ENCODE assay signal across 11 cellular contexts in genomic region chr7:128827248-128827958, GRCh38. TPM values are rescaled to one million over a fixed set of nuclear protein-coding genes. Genes with fewer than 3 reads are reported as not detected.
A peak's percentile ranks its signal among the peaks of the same experiment; 100 is the strongest.
DNase-seq lines count a peak whose midpoint lies in the region; ATAC-seq and TF ChIP-seq lines count a peak whose summit lies in the region.
"Had no signal": no experiment of that assay in that cellular context is flagged by ENCODE, and none has a peak within 500 bp of the region (broad histone marks: within the 10 kb centered on the region; RNA-seq: fewer than 3 reads in every experiment).

No MANE protein-coding gene starts in this region.

- H3K79me2 ChIP-seq in H9 (ENCODE audit: insufficient read depth, low read length), result no peaks in the 10 kb centered on the region

- DNase-seq in H9 (peak; percentile 59), adipocyte (ENCODE audit: low read depth) (peak; percentile 85), left cardiac atrium (peak; percentile 61), GM10248 (ENCODE audit: extremely low spot score) (no peak), mucosa of gallbladder (ENCODE audit: low spot score) (no peak)
- DNase-seq: stimulated activated CD4-positive, alpha-beta T cell treated with anti-CD3 and anti-CD28 coated beads, Interleukin-4, amount 100 ng/mL, for 24 hours had no signal

- no peak overlapping the region for H4K5ac ChIP-seq in H9 (ENCODE audit: insufficient read length, low read depth, low read length)

- H3K27me3 Mint-ChIP-seq in H9 (ENCODE audit: low read depth), result peaks cover 45% of the 10 kb centered on the region

- no peak overlapping the region for H2BK120ac ChIP-seq in H9 (ENCODE audit: low read depth, low read length, poor library complexity, severe bottlenecking)

- peaks cover 17% of the 10 kb centered on the region for H3K23me2 ChIP-seq in H9 (ENCODE audit: insufficient read length, low read depth, low read length, poor library complexity, severe bottlenecking)

- no CpG with 5 or more reads among the region's 17 CpGs for WGBS in H9 (ENCODE audit: extremely low coverage, insufficient read length, low lambda C conversion rate)

- no peak for TF ChIP-seq CTCF in H9 (conservative IDR thresholded peaks at IDR 0.05)
- no peak for TF ChIP-seq CTCF in GM10248 (IDR thresholded peaks at IDR 0.05; ENCODE audit: control extremely low read depth, extremely low read depth, low read depth, missing control alignments)

- no peak overlapping the region for H3K56ac ChIP-seq in H9 (ENCODE audit: insufficient read length, low read depth, low read length)

- H2AK5ac ChIP-seq in H9 (ENCODE audit: insufficient read length, low read length), result no peak overlapping the region

- intact Hi-C loops in left cardiac atrium (cut with DNase I), result no loop called here

- no peak overlapping the region for H2AFZ ChIP-seq in H9 (ENCODE audit: low read length)

- no peaks in the 10 kb centered on the region for H3K36me3 Mint-ChIP-seq in H9 (ENCODE audit: insufficient read depth in 1 of 3, low read depth in 3 of 3)
- H3K36me3 Mint-ChIP-seq: activated naive CD8-positive, alpha-beta T cell had no signal

- H3K9me3 Mint-ChIP-seq in H9, result no peaks in the 10 kb centered on the region

- no peak overlapping the region for H3K18ac ChIP-seq in H9 (ENCODE audit: insufficient read length, low read depth, low read length)

- H2BK12ac ChIP-seq in H9 (ENCODE audit: insufficient read length, low read depth, low read length), result no peak overlapping the region

- H3K14ac ChIP-seq in H9 (ENCODE audit: insufficient read depth, low read length), result no peak overlapping the region

- no peak overlapping the region for H3K23ac ChIP-seq in H9 (ENCODE audit: insufficient read length, low read depth, low read length)

- H4K91ac ChIP-seq in H9 (ENCODE audit: insufficient read length, low read depth, low read length), result no peak overlapping the region

- no peaks in the 10 kb centered on the region for H3K79me1 ChIP-seq in H9 (ENCODE audit: insufficient read depth, low read depth, low read length, poor library complexity, severe bottlenecking)

- H3T11ph ChIP-seq in H9 (ENCODE audit: low read length), result no peak overlapping the region

- H2BK20ac ChIP-seq in H9 (ENCODE audit: low read depth, low read length, poor library complexity, severe bottlenecking), result no peak overlapping the region

- peaks cover 11% of the 10 kb centered on the region; the same call in 1 of the 2 replicates for H3K27me3 ChIP-seq in H9 (ENCODE audit: insufficient read depth, low read length)
- H3K27me3 ChIP-seq in adipocyte (replicated peaks; ENCODE audit: control insufficient read depth, insufficient read depth, low read length), result no peaks in the 10 kb centered on the region
- H3K27me3 ChIP-seq in skeletal muscle satellite cell (ENCODE audit: control insufficient read depth, insufficient read depth, low read length), result no peaks in the 10 kb centered on the region

- H3K9ac ChIP-seq in H9 (ENCODE audit: extremely low read depth, insufficient read length, low read length) (no peak overlapping the region), adipocyte (ENCODE audit: low read length) (peak overlapping the region; percentile 61), skeletal muscle satellite cell (ENCODE audit: low read depth, low read length) (peak overlapping the region; percentile 51)

- 0 out of 7 replicates have a peak overlapping the region, but pooled peaks of 1 of the 3 experiments have one; percentile 44 for H3K27ac Mint-ChIP-seq in H9
- H3K27ac Mint-ChIP-seq: activated naive CD8-positive, alpha-beta T cell had no signal

- H4K8ac ChIP-seq in H9 (replicated peaks; ENCODE audit: insufficient read length, low read depth, low read length), result no peak overlapping the region

- CTCF ChIA-PET in GM10248 (lab: Yijun Ruan, JAX), result interaction anchor here (0.7 to 4.4 kb wide), 5 partner anchors 9 to 400 kb away, joined by 3 to 18 read pairs (median 4); no protein-coding TSS in a partner anchor

- H3K4me3 ChIP-seq in adipocyte (ENCODE audit: low read length), result peak overlapping the region; percentile 39
- H3K4me3 ChIP-seq in skeletal muscle satellite cell (ENCODE audit: low read length), result peak overlapping the region; percentile 51

- POLR2A ChIA-PET in GM10248 (lab: Yijun Ruan, JAX), result no interaction called here

- H2BK5ac ChIP-seq in H9 (ENCODE audit: insufficient read length, low read length), result no peak overlapping the region

- no peak overlapping the region; a peak in 1 of 5 replicates for H3K4me3 Mint-ChIP-seq in H9
- H3K4me3 Mint-ChIP-seq: activated naive CD8-positive, alpha-beta T cell had no signal

- no peaks in the 10 kb centered on the region for H3K9me3 ChIP-seq in H9 (ENCODE audit: control insufficient read depth, low read depth, low read length)
- no peaks in the 10 kb centered on the region for H3K9me3 ChIP-seq in adipocyte (ENCODE audit: control insufficient read depth, low read length)
- no peaks in the 10 kb centered on the region for H3K9me3 ChIP-seq in skeletal muscle satellite cell (replicated peaks; ENCODE audit: low read length)

- no peak overlapping the region for H3K27ac ChIP-seq in H9 (ENCODE audit: insufficient read length, low read depth, low read length)

- peaks cover 24 to 37% of the 10 kb centered on the region in 2 experiments for H3K4me1 Mint-ChIP-seq in H9

- no peaks in the 10 kb centered on the region for H3K36me3 ChIP-seq in adipocyte (ENCODE audit: control insufficient read depth, insufficient read depth, low read length, severe bottlenecking)
- no peaks in the 10 kb centered on the region for H3K36me3 ChIP-seq in skeletal muscle satellite cell (ENCODE audit: insufficient read depth, low read length)

- H4K20me1 ChIP-seq in H9 (ENCODE audit: control insufficient read depth, insufficient read depth, insufficient read length), result no peaks in the 10 kb centered on the region

- no peak overlapping the region for H2BK15ac ChIP-seq in H9 (ENCODE audit: low read depth, low read length)

- H3K4me1 ChIP-seq in H9 (ENCODE audit: insufficient read depth, low read length), result no peaks in the 10 kb centered on the region
- H3K4me1 ChIP-seq in adipocyte (ENCODE audit: control insufficient read depth, insufficient read depth, low read length), result peaks cover 36% of the 10 kb centered on the region
- peaks cover 34% of the 10 kb centered on the region for H3K4me1 ChIP-seq in skeletal muscle satellite cell (ENCODE audit: control insufficient read depth, insufficient read depth, low read length)

- no peak overlapping the region for H3K4me2 ChIP-seq in H9 (ENCODE audit: insufficient read depth, insufficient read length, low read length)
- peak overlapping the region; percentile 68 for H3K4me2 ChIP-seq in skeletal muscle satellite cell (ENCODE audit: low read length)

- H3K4ac ChIP-seq in H9 (ENCODE audit: low read depth, low read length), result no peak overlapping the region

- ATAC-seq in left cardiac atrium, result peak; percentile 13 to 57
- no peak for ATAC-seq in HG02981 (IDR thresholded peaks at IDR 0.05; ENCODE audit: unreplicated experiment)
- ATAC-seq in HG03354 (IDR thresholded peaks at IDR 0.05; ENCODE audit: poor library complexity, severe bottlenecking, unreplicated experiment), result no peak

RNA-seq across cellular contexts. Expression of gene FLNC, which starts 2.8 kb away (rescaled TPM):
- total RNA-seq in H9 (2021), result 12.2 and 12.5 TPM in 2 replicates
- 100 to 1,000 TPM; 226 to 257 TPM for total RNA-seq in left cardiac atrium
- total RNA-seq in skeletal muscle satellite cell (2012; rRNA removed), result 180 and 410 TPM in 2 replicates
- 236 TPM for total RNA-seq in mucosa of gallbladder
- total RNA-seq: T-helper 2 cell treated with Interferon-gamma antibody and Interleukin-4, amounts not matched to agents 100 ng/mL and 5 ng/mL, for 36 hours had no signal

RNA-seq across cellular contexts. Expression of gene ATP6V1F, which starts 35.3 kb away (rescaled TPM):
- total RNA-seq in H9 (2021) (115 and 117 TPM in 2 replicates), left cardiac atrium (100 to 1,000 TPM; 117 to 119 TPM), mucosa of gallbladder (118 TPM)
- total RNA-seq in skeletal muscle satellite cell (2012; rRNA removed), result 67.9 and 90.2 TPM in 2 replicates

RNA-seq across cellular contexts. Expression of gene CCDC136, which starts 35.6 kb away (rescaled TPM):
- 28.7 and 31.1 TPM in 2 replicates for total RNA-seq in H9 (2021)
- total RNA-seq in left cardiac atrium, result 1 to 10 TPM; 2.9 to 7.2 TPM
- 7.2 and 9.1 TPM in 2 replicates for total RNA-seq in skeletal muscle satellite cell (2012; rRNA removed)
- 25.3 TPM for total RNA-seq in mucosa of gallbladder

RNA-seq across cellular contexts. Expression of gene OPN1SW, which starts 51.8 kb away (rescaled TPM):
- total RNA-seq in H9 (2021) (not detected in 2 replicates), left cardiac atrium (not detected), mucosa of gallbladder (not detected)
- total RNA-seq in skeletal muscle satellite cell (2012; rRNA removed), result not detected in 2 replicates
- total RNA-seq: T-helper 2 cell treated with Interferon-gamma antibody and Interleukin-4, amounts not matched to agents 100 ng/mL and 5 ng/mL, for 36 hours had no signal

Comparison
In these comparisons a context has a peak if more than half of its experiments do, and no peak if none do; other contexts are left out.
1. DNase-seq: peak in H9 (single experiment), adipocyte (single experiment) and left cardiac atrium (single experiment); none in GM10248 (single experiment) and mucosa of gallbladder (single experiment).
2. ATAC-seq: peak in left cardiac atrium (2 of 2); none in HG02981 (single experiment) and HG03354 (single experiment).
3. RNA of gene FLNC, which starts 2.8 kb away (total RNA-seq): 226 to 257 TPM in left cardiac atrium and 236 TPM in mucosa of gallbladder (single experiment); 12.2 to 12.5 TPM in H9; every median in the first group is over 10 times any median in the second.